ENCODE assay signal across 11 cellular contexts in genomic region chr2:66443183-66443976, GRCh38. TPM values are rescaled to one million over a fixed set of nuclear protein-coding genes. Genes with fewer than 3 reads are reported as not detected.
DNase-seq lines count a peak whose midpoint lies in the region; ATAC-seq and TF ChIP-seq lines count a peak whose summit lies in the region.
"Had no signal": no experiment of that assay in that cellular context is flagged by ENCODE, and none has a peak within 500 bp of the region (broad histone marks: within the 10 kb centered on the region; RNA-seq: fewer than 3 reads in every experiment).

No MANE protein-coding gene starts in this region.

- peak overlapping the region; percentile 86 to 98 (median 92) for H3K27ac ChIP-seq in body of pancreas
- H3K27ac ChIP-seq: brain microvascular endothelial cell had no signal

- in situ Hi-C loops in G401 (cut with HindIII; ENCODE audit: low sequenced_read_pairs): no loop called here

- H3K27me3 ChIP-seq in body of pancreas: no peaks in the 10 kb centered on the region

- no peaks in the 10 kb centered on the region for H3K36me3 ChIP-seq in body of pancreas (replicated peaks in 1 of 2; ENCODE audit: insufficient read depth in 1 of 2, low read depth in 2 of 2)
- H3K36me3 ChIP-seq: brain microvascular endothelial cell had no signal

- H3K4me3 ChIP-seq in body of pancreas (peak overlapping the region; percentile 49 to 55), skeletal muscle cell (ENCODE audit: low read depth, low read length) (peak overlapping the region; percentile 7)
- H3K4me3 ChIP-seq: K562 had no signal

- 6 to 9% methylated on average over 17 of the region's 17 CpGs for WGBS in body of pancreas, 2 donors

- TF ChIP-seq POLR2A in body of pancreas (IDR thresholded peaks at IDR 0.05): peak in 2 of 3 donors; percentile 4 to 27

- DNase-seq in G401 (ENCODE audit: low spot score): peak; percentile 58
- peak in 2 of 4 donors; percentile 41 to 61 for DNase-seq in body of pancreas
- DNase-seq in kidney glomerular epithelial cell (lab: John Stamatoyannopoulos, UW): peak; percentile 61
- no peak for DNase-seq in skeletal muscle cell (ENCODE audit: low read depth)
- DNase-seq in GM19240 (ENCODE audit: insufficient read length, low spot score): no peak
- DNase-seq: brain microvascular endothelial cell, T-helper 9 cell had no signal

- ATAC-seq in body of pancreas (no peak), GM21381 (IDR thresholded peaks at IDR 0.05; ENCODE audit: unreplicated experiment) (no peak), HG02973 (IDR thresholded peaks at IDR 0.05; ENCODE audit: unreplicated experiment) (no peak), HG02981 (IDR thresholded peaks at IDR 0.05; ENCODE audit: unreplicated experiment) (no peak)
- ATAC-seq: K562 had no signal

- no peak for TF ChIP-seq CTCF in body of pancreas (IDR thresholded peaks at IDR 0.05)

- H3K4me1 ChIP-seq in body of pancreas: peaks cover 9% of the 10 kb centered on the region

- intact Hi-C loops in body of pancreas (cut with DNase I): loop anchor here (10.0 kb wide), 1 partner anchor 51 kb away; no protein-coding TSS in a partner anchor

- no peaks in the 10 kb centered on the region for H3K9me3 ChIP-seq in body of pancreas

RNA-seq across cellular contexts. Expression of gene MEIS1, which starts 8.5 kb away (rescaled TPM):
- total RNA-seq in G401 (2014; rRNA removed; shearing (Covaris generic)): 0.25 TPM in 1 of 2 replicates, not detected in the other
- total RNA-seq in body of pancreas: 10 to 100 TPM; 82.1 to 84.6 TPM

Comparison
In these comparisons a context has a peak if more than half of its experiments do, and no peak if none do; other contexts are left out.
1. DNase-seq: peak in G401 (single experiment) and kidney glomerular epithelial cell (single experiment); none in skeletal muscle cell (single experiment) and GM19240 (single experiment).
2. RNA of gene MEIS1, which starts 8.5 kb away (total RNA-seq): 82.1 to 84.6 TPM in body of pancreas; 0.25 TPM in G401; every median in the first group is over 10 times any median in the second.